ENCODE assay signal across 1 cellular context in the genomic region with DNA sequence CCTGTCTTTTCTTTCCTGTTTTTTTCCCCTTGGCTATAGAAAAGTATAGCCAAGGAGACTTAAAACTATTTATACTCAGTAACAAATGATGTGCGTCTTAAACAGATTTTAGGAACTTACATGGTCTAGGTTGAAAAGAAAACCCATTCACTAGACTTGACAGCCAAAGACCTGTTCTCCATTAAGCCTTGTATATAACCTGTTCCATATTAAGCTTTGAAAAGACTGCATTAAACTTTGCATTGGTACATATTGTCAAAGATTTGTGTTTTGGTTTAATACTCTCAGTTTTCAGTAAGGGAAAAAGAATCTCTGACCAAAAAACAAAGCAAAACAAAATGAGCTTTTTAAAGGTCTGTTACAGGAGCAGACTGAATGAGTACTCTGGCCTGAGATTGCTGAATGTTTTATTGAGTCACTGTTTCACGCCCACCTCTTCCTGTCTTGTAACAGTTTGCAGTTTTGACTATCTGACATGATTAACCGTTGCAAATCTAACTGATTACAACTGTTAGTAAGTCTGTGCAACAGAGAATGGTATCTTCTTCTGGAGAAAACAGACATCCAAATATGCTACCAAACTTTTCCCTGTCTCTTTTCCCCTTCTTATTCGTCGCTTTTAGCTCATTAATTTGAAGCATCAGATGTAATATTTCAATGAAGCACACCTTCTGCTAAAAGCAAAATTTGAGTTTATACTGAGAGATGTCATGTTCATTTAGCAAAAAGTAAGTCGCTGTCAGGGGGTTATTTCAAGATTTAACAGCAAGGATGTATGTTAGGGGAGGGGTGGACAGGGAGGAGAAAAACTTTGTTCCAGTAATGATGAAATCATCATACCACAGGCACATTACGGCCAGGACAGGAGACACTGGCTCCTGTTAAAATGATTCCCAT.
TF ChIP-seq lines count a peak whose summit lies in the region.

No MANE protein-coding gene starts in this region.

TF ChIP-seq in HEK293, 187 proteins besides CTCF, POLR2A, EP300 and RAD21 (continued from another document):
- TF ChIP-seq, protein P1, sequence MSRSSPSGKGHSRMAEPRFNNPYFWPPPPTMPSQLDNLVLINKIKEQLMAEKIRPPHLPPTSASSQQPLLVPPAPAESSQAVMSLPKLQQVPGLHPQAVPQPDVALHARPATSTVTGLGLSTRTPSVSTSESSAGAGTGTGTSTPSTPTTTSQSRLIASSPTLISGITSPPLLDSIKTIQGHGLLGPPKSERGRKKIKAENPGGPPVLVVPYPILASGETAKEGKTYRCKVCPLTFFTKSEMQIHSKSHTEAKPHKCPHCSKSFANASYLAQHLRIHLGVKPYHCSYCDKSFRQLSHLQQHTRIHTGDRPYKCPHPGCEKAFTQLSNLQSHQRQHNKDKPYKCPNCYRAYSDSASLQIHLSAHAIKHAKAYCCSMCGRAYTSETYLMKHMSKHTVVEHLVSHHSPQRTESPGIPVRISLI (tag by site-specific recombination; IDR thresholded peaks at IDR 0.05): no peak
- TF ChIP-seq EGR2 (tag by site-specific recombination; IDR thresholded peaks at IDR 0.05; ENCODE audit: low read depth): peak; percentile 43; the same call in 1 of the 2 replicates
- TF ChIP-seq SP7 (tag by site-specific recombination; IDR thresholded peaks at IDR 0.05): peak; percentile 43
- TF ChIP-seq, protein P2, sequence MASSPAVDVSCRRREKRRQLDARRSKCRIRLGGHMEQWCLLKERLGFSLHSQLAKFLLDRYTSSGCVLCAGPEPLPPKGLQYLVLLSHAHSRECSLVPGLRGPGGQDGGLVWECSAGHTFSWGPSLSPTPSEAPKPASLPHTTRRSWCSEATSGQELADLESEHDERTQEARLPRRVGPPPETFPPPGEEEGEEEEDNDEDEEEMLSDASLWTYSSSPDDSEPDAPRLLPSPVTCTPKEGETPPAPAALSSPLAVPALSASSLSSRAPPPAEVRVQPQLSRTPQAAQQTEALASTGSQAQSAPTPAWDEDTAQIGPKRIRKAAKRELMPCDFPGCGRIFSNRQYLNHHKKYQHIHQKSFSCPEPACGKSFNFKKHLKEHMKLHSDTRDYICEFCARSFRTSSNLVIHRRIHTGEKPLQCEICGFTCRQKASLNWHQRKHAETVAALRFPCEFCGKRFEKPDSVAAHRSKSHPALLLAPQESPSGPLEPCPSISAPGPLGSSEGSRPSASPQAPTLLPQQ (tag by site-specific recombination; IDR thresholded peaks at IDR 0.05): no peak
